33 cellular contexts compared by ENCODE assay signal in genomic region chr18:65601775-65602174, GRCh38.
"Had no signal": no experiment of that assay in that cellular context is flagged by ENCODE, and none has a peak within 500 bp of the region (broad histone marks: within the 10 kb centered on the region; RNA-seq: fewer than 3 reads in every experiment).

No MANE protein-coding gene starts in this region.

- DNase-seq: Karpas-422, Kasumi-1, MG63, MM.1S, MV-4-11, NCI-H1048, NCI-H1092, NCI-H1092 treated with DMSO at 0.1 percent for 48 hours, NCI-H1105, NCI-H1105 treated with DMSO at 0.1 percent for 48 hours, NCI-H1417 treated with DMSO at 0.1 percent for 48 hours, NCI-H1436, NCI-H1436 treated with DMSO at 0.1 percent for 48 hours, NCI-H1694, NCI-H1694 treated with DMSO at 0.1 percent for 48 hours, NCI-H187, NCI-H187 treated with DMSO at 0.1 percent for 48 hours, NCI-H1930, NCI-H2029, NCI-H2029 treated with DMSO at 0.1 percent for 48 hours, NCI-H2081, NCI-H2081 treated with DMSO at 0.1 percent for 48 hours, NCI-H2107, NCI-H2171, NCI-H2171 treated with DMSO at 0.1 percent for 48 hours, NCI-H2227 treated with DMSO at 0.1 percent for 48 hours, NCI-H226, NCI-H345, NCI-H446, NCI-H446 treated with DMSO at 0.1 percent for 48 hours, NCI-H510A, NCI-H510A treated with DMSO at 0.1 percent for 48 hours had no signal

- H3K4me2 ChIP-seq: KMS-11 had no signal

- H3K9ac ChIP-seq: KMS-11 had no signal

- H3K27ac ChIP-seq: KMS-11 had no signal

- H3K36me3 ChIP-seq: MG63 had no signal

- H3K27me3 ChIP-seq: MG63 had no signal

- H3K9me3 ChIP-seq: MG63 had no signal

- H3K4me3 ChIP-seq: MG63 had no signal
